ENCODE assay signal across 24 cellular contexts in the genomic region with DNA sequence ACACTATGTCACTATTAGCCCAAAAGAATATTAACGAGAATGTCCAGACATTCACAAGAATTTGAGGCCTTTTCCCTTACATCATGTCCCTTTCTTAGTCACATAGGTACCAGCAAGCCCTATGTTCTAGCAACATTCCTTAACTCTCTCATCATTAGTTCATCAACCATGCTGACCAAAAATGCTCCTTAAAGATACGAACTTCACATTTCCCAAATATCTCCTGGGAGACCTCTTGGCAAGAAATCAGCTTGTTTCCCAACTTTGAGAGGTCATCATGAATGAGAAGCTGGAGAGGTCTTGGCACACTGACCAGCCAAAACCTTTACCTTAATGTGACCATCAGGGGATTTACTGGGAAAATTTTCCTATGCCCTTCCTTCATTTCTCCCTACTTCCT. TPM values are rescaled to one million over a fixed set of nuclear protein-coding genes. Genes with fewer than 3 reads are reported as not detected.
DNase-seq lines count a peak whose midpoint lies in the region; ATAC-seq, FAIRE-seq and TF ChIP-seq lines count a peak whose summit lies in the region.
"Had no signal": no experiment of that assay in that cellular context is flagged by ENCODE, and none has a peak within 500 bp of the region (broad histone marks: within the 10 kb centered on the region; RNA-seq: fewer than 3 reads in every experiment).

No MANE protein-coding gene starts in this region.

- H3K36me3 ChIP-seq in A673 (ENCODE audit: insufficient read depth, low read length, poor library complexity, severe bottlenecking) (peaks cover 47% of the 10 kb centered on the region), GM23338 (ENCODE audit: insufficient read depth) (peaks cover 30% of the 10 kb centered on the region), left lung (no peaks in the 10 kb centered on the region)
- H3K36me3 ChIP-seq: Peyer's patch, upper lobe of right lung had no signal

- H3K79me2 ChIP-seq in GM23338 (replicated peaks; ENCODE audit: insufficient read depth), result peaks cover 47% of the 10 kb centered on the region

- H3K9me3 Mint-ChIP-seq in GM23338, result no peaks in the 10 kb centered on the region; the same call in 1 of the 3 replicates
- H3K9me3 Mint-ChIP-seq: activated CD4-positive, alpha-beta T cell treated with anti-CD3 and anti-CD28 coated beads, Interleukin-2, amount 10 ng/mL, durations not matched to agents 24 days and 14 days; natural killer cell treated with Interleukin-12 subunit alpha and Interleukin-12 subunit beta and Interleukin-15 and Interleukin-18, amount 100 ng/mL, for 72 hours; stimulated activated naive CD8-positive, alpha-beta T cell treated with anti-CD3 and anti-CD28 coated beads, Interleukin-15, amount 100 ng/mL, for 72 hours had no signal

- H3K27ac ChIP-seq in A673 (ENCODE audit: low read depth, low read length, poor library complexity, severe bottlenecking), result peak overlapping the region; percentile 39
- peak overlapping the region; percentile 85 for H3K27ac ChIP-seq in GM23338 (ENCODE audit: low read depth)
- no peak overlapping the region for H3K27ac ChIP-seq in left lung
- H3K27ac ChIP-seq: A549, epithelial cell of prostate, HL-60, Peyer's patch, upper lobe of right lung had no signal

- in situ Hi-C loops in KBM-7 (cut with MboI; ENCODE audit: low pct_unique_long_range_greater_than_20kb, low sequenced_read_pairs), result no loop called here

- H3K4me1 Mint-ChIP-seq in GM23338, result peaks cover 58% of the 10 kb centered on the region

- intact Hi-C loops in A673 (cut with micrococcal nuclease; ENCODE audit: unreplicated experiment) (no loop called here), left lung (cut with DNase I) (no loop called here)

- H3K4me1 ChIP-seq in A673 (ENCODE audit: insufficient read depth, low read length, poor library complexity, severe bottlenecking) (peaks cover 24% of the 10 kb centered on the region), GM23338 (ENCODE audit: insufficient read depth) (peaks cover 69% of the 10 kb centered on the region), left lung (peaks cover 0 to 8% of the 10 kb centered on the region in 2 donors)
- H3K4me1 ChIP-seq: upper lobe of right lung had no signal

- H3K4me3 ChIP-seq in A673 (ENCODE audit: low read depth, low read length, poor library complexity, severe bottlenecking), result no peak overlapping the region
- peak overlapping the region; percentile 27 for H3K4me3 ChIP-seq in GM23338
- no peak overlapping the region for H3K4me3 ChIP-seq in left lung
- H3K4me3 ChIP-seq: A549, Peyer's patch, upper lobe of right lung had no signal

- no peaks in the 10 kb centered on the region for H3K9me2 ChIP-seq in GM23338 (ENCODE audit: insufficient read depth)

- peak overlapping the region; percentile 85 for H3K4me2 ChIP-seq in GM23338
- H3K4me2 ChIP-seq: A549 had no signal

- DNase-seq in A673 (ENCODE audit: low spot score), result no peak
- no peak for DNase-seq in GM23338 (ENCODE audit: low spot score)
- DNase-seq in astrocyte of the hippocampus (ENCODE audit: low read depth, low spot score), result peak; percentile 25
- no peak for DNase-seq in left lung
- no peak for DNase-seq in frontal cortex (ENCODE audit: low spot score in 2 of 2)
- DNase-seq in GOT3 (lab: John Stamatoyannopoulos, UW), result no peak
- no peak for DNase-seq in KBM-7
- no peak for DNase-seq in DMS114 treated with DMSO at 0.1 percent for 48 hours (lab: John Stamatoyannopoulos, UW; ENCODE audit: unreplicated experiment)
- DNase-seq: activated CD4-positive, alpha-beta T cell treated with anti-CD3 and anti-CD28 coated beads, Interleukin-2, amount 10 ng/mL, durations not matched to agents 24 days and 14 days; activated naive CD4-positive, alpha-beta T cell treated with anti-CD3 and anti-CD28 coated beads, Interleukin-2, amount 50 U/mL, for 16 hours; dermis blood vessel endothelial cell; kidney; NCI-H1105 treated with DMSO at 0.1 percent for 48 hours; NCI-H748 treated with DMSO at 0.1 percent for 48 hours; Peyer's patch; stimulated activated naive CD8-positive, alpha-beta T cell treated with anti-CD3 and anti-CD28 coated beads, Interleukin-15, amount 100 ng/mL, for 72 hours; upper lobe of right lung had no signal

- no peak for ATAC-seq in GM23338
- peak; percentile 10 for ATAC-seq in left lung
- ATAC-seq: A549; natural killer cell treated with Interleukin-12 subunit alpha and Interleukin-12 subunit beta and Interleukin-15 and Interleukin-18, amount 100 ng/mL, for 72 hours; stimulated activated naive CD8-positive, alpha-beta T cell treated with anti-CD3 and anti-CD28 coated beads, Interleukin-15, amount 100 ng/mL, for 72 hours; upper lobe of right lung had no signal

- FAIRE-seq in frontal cortex (lab: Jason Lieb, UNC), result no peak
- FAIRE-seq: A549, kidney, TTC549 had no signal

- no peak overlapping the region; the same call in 1 of the 2 replicates for H3K27ac Mint-ChIP-seq in GM23338
- H3K27ac Mint-ChIP-seq: activated CD4-positive, alpha-beta T cell treated with anti-CD3 and anti-CD28 coated beads, Interleukin-2, amount 10 ng/mL, durations not matched to agents 24 days and 14 days; natural killer cell treated with Interleukin-12 subunit alpha and Interleukin-12 subunit beta and Interleukin-15 and Interleukin-18, amount 100 ng/mL, for 72 hours; stimulated activated naive CD8-positive, alpha-beta T cell treated with anti-CD3 and anti-CD28 coated beads, Interleukin-15, amount 100 ng/mL, for 72 hours had no signal

- POLR2A ChIA-PET in A673 (lab: Charles Lee; ENCODE audit: low non-redundant PET), result interaction anchor here (0.5 kb wide), 1 partner anchor 35 kb away, joined by 3 read pairs; no protein-coding TSS in a partner anchor

- H2AFZ ChIP-seq in GM23338, result no peak overlapping the region

- CTCF ChIA-PET in A673 (lab: Charles Lee), result no interaction called here

- peaks cover 36% of the 10 kb centered on the region for H3F3A ChIP-seq in GM23338 (replicated peaks; ENCODE audit: low read depth)

- peaks cover 60% of the 10 kb centered on the region for H3K36me3 Mint-ChIP-seq in GM23338 (ENCODE audit: low read depth)
- H3K36me3 Mint-ChIP-seq: natural killer cell treated with Interleukin-12 subunit alpha and Interleukin-12 subunit beta and Interleukin-15 and Interleukin-18, amount 100 ng/mL, for 72 hours had no signal

- H3K27me3 ChIP-seq in A673 (replicated peaks; ENCODE audit: insufficient read depth, low read depth, low read length, poor library complexity), result no peaks in the 10 kb centered on the region
- no peaks in the 10 kb centered on the region for H3K27me3 ChIP-seq in GM23338 (ENCODE audit: insufficient read depth)
- H3K27me3 ChIP-seq in left lung, result peaks cover 0 to 8% of the 10 kb centered on the region in 2 donors
- H3K27me3 ChIP-seq: Peyer's patch, upper lobe of right lung had no signal

- no peak overlapping the region; the same call in 2 of the 3 replicates for H3K4me3 Mint-ChIP-seq in GM23338
- H3K4me3 Mint-ChIP-seq: activated CD4-positive, alpha-beta T cell treated with anti-CD3 and anti-CD28 coated beads, Interleukin-2, amount 10 ng/mL, durations not matched to agents 24 days and 14 days; natural killer cell treated with Interleukin-12 subunit alpha and Interleukin-12 subunit beta and Interleukin-15 and Interleukin-18, amount 100 ng/mL, for 72 hours; stimulated activated naive CD8-positive, alpha-beta T cell treated with anti-CD3 and anti-CD28 coated beads, Interleukin-15, amount 100 ng/mL, for 72 hours had no signal

- BruUV-seq in A673 (replicated peaks; lab: Mats Ljungman, UMichigan), result TSS peak; percentile 8

- peaks cover 20% of the 10 kb centered on the region for H4K20me1 ChIP-seq in GM23338 (replicated peaks; ENCODE audit: insufficient read depth)

- peaks cover 30% of the 10 kb centered on the region for H3K27me3 Mint-ChIP-seq in GM23338 (ENCODE audit: insufficient read depth, low read depth, poor library complexity)
- H3K27me3 Mint-ChIP-seq: stimulated activated naive CD8-positive, alpha-beta T cell treated with anti-CD3 and anti-CD28 coated beads, Interleukin-15, amount 100 ng/mL, for 72 hours had no signal

- H3K9me3 ChIP-seq in A673 (ENCODE audit: low read depth, low read length, poor library complexity, severe bottlenecking), result no peaks in the 10 kb centered on the region
- no peaks in the 10 kb centered on the region for H3K9me3 ChIP-seq in left lung
- H3K9me3 ChIP-seq: A549, Peyer's patch, upper lobe of right lung had no signal

- TF ChIP-seq CTCF in A673 (conservative IDR thresholded peaks at IDR 0.05; ENCODE audit: low read depth, low read length) (no peak), GM23338 (conservative IDR thresholded peaks at IDR 0.05; ENCODE audit: low read depth in 2 of 2) (no peak), left lung (IDR thresholded peaks at IDR 0.05) (no peak)

TF ChIP-seq in GM23338, 12 proteins besides CTCF, POLR2A, EP300 and RAD21 (continues in another document):
- TF ChIP-seq, protein P1, sequence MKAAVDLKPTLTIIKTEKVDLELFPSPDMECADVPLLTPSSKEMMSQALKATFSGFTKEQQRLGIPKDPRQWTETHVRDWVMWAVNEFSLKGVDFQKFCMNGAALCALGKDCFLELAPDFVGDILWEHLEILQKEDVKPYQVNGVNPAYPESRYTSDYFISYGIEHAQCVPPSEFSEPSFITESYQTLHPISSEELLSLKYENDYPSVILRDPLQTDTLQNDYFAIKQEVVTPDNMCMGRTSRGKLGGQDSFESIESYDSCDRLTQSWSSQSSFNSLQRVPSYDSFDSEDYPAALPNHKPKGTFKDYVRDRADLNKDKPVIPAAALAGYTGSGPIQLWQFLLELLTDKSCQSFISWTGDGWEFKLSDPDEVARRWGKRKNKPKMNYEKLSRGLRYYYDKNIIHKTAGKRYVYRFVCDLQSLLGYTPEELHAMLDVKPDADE (IDR thresholded peaks at IDR 0.05), result no peak

RNA-seq across cellular contexts. Expression of a gene that starts 4.6 kb away (rescaled TPM):
- total RNA-seq in A673 (2021) (149 and 157 TPM in 2 replicates), left lung (10 to 100 TPM in 1 of 2 donors, 1 to 10 TPM in 1; 7.6 to 12.4 TPM), frontal cortex (10.2 TPM)
- 256 and 281 TPM in 2 replicates for total RNA-seq in GM23338 (2014; rRNA removed; shearing (Covaris generic))
- polyA plus RNA-seq in GM23338 (2016; fragmentation: Nextera tagmentation; extraction: Ambion mirVana), result 121 TPM in 2 replicates

RNA-seq across cellular contexts. Expression of a gene that starts 10.4 kb away (rescaled TPM):
- total RNA-seq in A673 (2021) (93.0 and 96.3 TPM in 2 replicates), left lung (10 to 100 TPM; 36.8 to 50.4 TPM), frontal cortex (93.8 TPM)
- 125 and 140 TPM in 2 replicates for total RNA-seq in GM23338 (2014; rRNA removed; shearing (Covaris generic))
- polyA plus RNA-seq in GM23338 (2016; fragmentation: Nextera tagmentation; extraction: Ambion mirVana), result 87.0 and 100 TPM in 2 replicates

RNA-seq across cellular contexts. Expression of a gene that starts 44.5 kb away (rescaled TPM):
- 84.7 and 86.8 TPM in 2 replicates for total RNA-seq in A673 (2021)
- total RNA-seq in GM23338 (2014; rRNA removed; shearing (Covaris generic)), result 37.2 and 45.6 TPM in 2 replicates
- polyA plus RNA-seq in GM23338 (2016; fragmentation: Nextera tagmentation; extraction: Ambion mirVana), result 67.1 and 72.8 TPM in 2 replicates
- 10 to 100 TPM; 62.9 to 67.9 TPM for total RNA-seq in left lung
- 19.6 TPM for total RNA-seq in frontal cortex

RNA-seq across cellular contexts. Expression of a gene that starts 44.8 kb away (rescaled TPM):
- total RNA-seq in A673 (2021) (31.9 and 37.1 TPM in 2 replicates), left lung (10 to 100 TPM; 26.8 to 30.2 TPM), frontal cortex (56.7 TPM)
- total RNA-seq in GM23338 (2014; rRNA removed; shearing (Covaris generic)), result 29.9 and 35.7 TPM in 2 replicates
- 11.7 and 12.9 TPM in 2 replicates for polyA plus RNA-seq in GM23338 (2016; fragmentation: Nextera tagmentation; extraction: Ambion mirVana)

RNA-seq across cellular contexts. Expression of a gene that starts 58.4 kb away (rescaled TPM):
- total RNA-seq in A673 (2021) (not detected in 2 replicates), left lung (not detected), frontal cortex (not detected)
- not detected in 2 replicates for total RNA-seq in GM23338 (2014; rRNA removed; shearing (Covaris generic))
- polyA plus RNA-seq in GM23338 (2016; fragmentation: Nextera tagmentation; extraction: Ambion mirVana), result not detected in 2 replicates
- total RNA-seq: activated CD4-positive, alpha-beta T cell treated with anti-CD3 and anti-CD28 coated beads, Interleukin-2, amount 10 ng/mL, durations not matched to agents 24 days and 14 days; dermis blood vessel endothelial cell; G401; kidney; mesenteric fat pad; natural killer cell treated with Interleukin-12 subunit alpha and Interleukin-12 subunit beta and Interleukin-15 and Interleukin-18, amount 100 ng/mL, for 72 hours; Peyer's patch; upper lobe of right lung had no signal
- polyA plus RNA-seq: A549 had no signal

Comparison
In these comparisons a context has a peak if more than half of its experiments do, and no peak if none do; other contexts are left out.
1. H3K27ac ChIP-seq: peak in A673 (single experiment) and GM23338 (single experiment); none in left lung (0 of 2).
2. RNA of a gene that starts 4.6 kb away (total RNA-seq): 256 to 281 TPM in GM23338 and 149 to 157 TPM in A673; 7.6 to 12.4 TPM in left lung and 10.2 TPM in frontal cortex (single experiment); every median in the first group is over 10 times any median in the second.